In genomic region chr2:197358927-197359326, GRCh38 we compare ENCODE assay signal across 18 cellular contexts. TPM values are rescaled to one million over a fixed set of nuclear protein-coding genes. Genes with fewer than 3 reads are reported as not detected.
DNase-seq lines count a peak whose midpoint lies in the region; ATAC-seq lines count a peak whose summit lies in the region.
"Had no signal": no experiment of that assay in that cellular context is flagged by ENCODE, and none has a peak within 500 bp of the region (broad histone marks: within the 10 kb centered on the region; RNA-seq: fewer than 3 reads in every experiment).

No MANE protein-coding gene starts in this region.

- no peaks in the 10 kb centered on the region for H3K27me3 Mint-ChIP-seq in activated naive CD4-positive, alpha-beta T cell treated with anti-CD3 and anti-CD28 coated beads, Interleukin-2, amount 50 U/mL, for 24 hours
- H3K27me3 Mint-ChIP-seq in activated naive CD4-positive, alpha-beta T cell treated with anti-CD3 and anti-CD28 coated beads, Interleukin-2, amount 10 ng/mL, durations not matched to agents 7 days and 5 days: no peaks in the 10 kb centered on the region
- no peaks in the 10 kb centered on the region for H3K27me3 Mint-ChIP-seq in activated naive CD8-positive, alpha-beta T cell treated with anti-CD3 and anti-CD28 coated beads, Interleukin-2, amount 50 U/mL, for 24 hours
- H3K27me3 Mint-ChIP-seq: central memory CD8-positive, alpha-beta T cell had no signal

- DNase-seq in activated naive CD4-positive, alpha-beta T cell treated with anti-CD3 and anti-CD28 coated beads, Interleukin-2, amount 10 ng/mL, durations not matched to agents 7 days and 5 days: no peak
- DNase-seq in M059J (ENCODE audit: low read depth): peak; percentile 15
- no peak for DNase-seq in activated naive CD8-positive, alpha-beta T cell treated with anti-CD3 and anti-CD28 coated beads, Interleukin-2, amount 50 U/mL, for 24 hours
- no peak for DNase-seq in stimulated activated naive CD8-positive, alpha-beta T cell treated with anti-CD3 and anti-CD28 coated beads, Interleukin-15, Interleukin-2, amounts not matched to agents 100 U/mL and 50 U/mL, for 24 hours
- DNase-seq in effector CD4-positive, alpha-beta T cell: no peak
- DNase-seq: ACHN; activated CD4-positive, CD25-positive, alpha-beta regulatory T cell; CD8-positive, alpha-beta T cell; effector memory CD4-positive, alpha-beta T cell; mesenchymal stem cell; NCI-H446 treated with DMSO at 0.1 percent for 48 hours; spleen; stomach had no signal

- no peaks in the 10 kb centered on the region for H3K36me3 Mint-ChIP-seq in activated naive CD4-positive, alpha-beta T cell treated with anti-CD3 and anti-CD28 coated beads, Interleukin-2, amount 50 U/mL, for 24 hours
- H3K36me3 Mint-ChIP-seq in activated naive CD4-positive, alpha-beta T cell treated with anti-CD3 and anti-CD28 coated beads, Interleukin-2, amount 10 ng/mL, durations not matched to agents 7 days and 5 days: no peaks in the 10 kb centered on the region
- H3K36me3 Mint-ChIP-seq in activated naive CD8-positive, alpha-beta T cell treated with anti-CD3 and anti-CD28 coated beads, Interleukin-2, amount 50 U/mL, for 24 hours (ENCODE audit: low read depth): no peaks in the 10 kb centered on the region
- H3K36me3 Mint-ChIP-seq: CD8-positive, alpha-beta T cell had no signal

- peaks cover 31% of the 10 kb centered on the region for H3K4me1 Mint-ChIP-seq in activated naive CD4-positive, alpha-beta T cell treated with anti-CD3 and anti-CD28 coated beads, Interleukin-2, amount 50 U/mL, for 24 hours
- peaks cover 17% of the 10 kb centered on the region for H3K4me1 Mint-ChIP-seq in activated naive CD4-positive, alpha-beta T cell treated with anti-CD3 and anti-CD28 coated beads, Interleukin-2, amount 10 ng/mL, durations not matched to agents 7 days and 5 days
- peaks cover 46% of the 10 kb centered on the region for H3K4me1 Mint-ChIP-seq in activated naive CD8-positive, alpha-beta T cell treated with anti-CD3 and anti-CD28 coated beads, Interleukin-2, amount 50 U/mL, for 24 hours

- H3K4me3 Mint-ChIP-seq in activated naive CD4-positive, alpha-beta T cell treated with anti-CD3 and anti-CD28 coated beads, Interleukin-2, amount 50 U/mL, for 24 hours: no peak overlapping the region
- no peak overlapping the region for H3K4me3 Mint-ChIP-seq in activated naive CD4-positive, alpha-beta T cell treated with anti-CD3 and anti-CD28 coated beads, Interleukin-2, amount 10 ng/mL, durations not matched to agents 7 days and 5 days
- H3K4me3 Mint-ChIP-seq in activated naive CD8-positive, alpha-beta T cell treated with anti-CD3 and anti-CD28 coated beads, Interleukin-2, amount 50 U/mL, for 24 hours: no peak overlapping the region
- H3K4me3 Mint-ChIP-seq: CD8-positive, alpha-beta T cell; central memory CD8-positive, alpha-beta T cell had no signal

- H3K27ac Mint-ChIP-seq in activated naive CD4-positive, alpha-beta T cell treated with anti-CD3 and anti-CD28 coated beads, Interleukin-2, amount 50 U/mL, for 24 hours: peak overlapping the region; percentile 78
- H3K27ac Mint-ChIP-seq in activated naive CD4-positive, alpha-beta T cell treated with anti-CD3 and anti-CD28 coated beads, Interleukin-2, amount 10 ng/mL, durations not matched to agents 7 days and 5 days: no peak overlapping the region
- peak overlapping the region; percentile 41 for H3K27ac Mint-ChIP-seq in activated naive CD8-positive, alpha-beta T cell treated with anti-CD3 and anti-CD28 coated beads, Interleukin-2, amount 50 U/mL, for 24 hours
- H3K27ac Mint-ChIP-seq: CD8-positive, alpha-beta T cell had no signal

- no peaks in the 10 kb centered on the region for H3K9me3 Mint-ChIP-seq in activated naive CD4-positive, alpha-beta T cell treated with anti-CD3 and anti-CD28 coated beads, Interleukin-2, amount 50 U/mL, for 24 hours
- peaks cover 2% of the 10 kb centered on the region for H3K9me3 Mint-ChIP-seq in activated naive CD4-positive, alpha-beta T cell treated with anti-CD3 and anti-CD28 coated beads, Interleukin-2, amount 10 ng/mL, durations not matched to agents 7 days and 5 days
- H3K9me3 Mint-ChIP-seq in activated naive CD8-positive, alpha-beta T cell treated with anti-CD3 and anti-CD28 coated beads, Interleukin-2, amount 50 U/mL, for 24 hours: peaks cover 3% of the 10 kb centered on the region
- H3K9me3 Mint-ChIP-seq: CD8-positive, alpha-beta T cell; central memory CD8-positive, alpha-beta T cell had no signal

- peak; percentile 68 for ATAC-seq in activated naive CD8-positive, alpha-beta T cell treated with anti-CD3 and anti-CD28 coated beads, Interleukin-2, amount 50 U/mL, for 24 hours
- peak; percentile 69 for ATAC-seq in stimulated activated naive CD8-positive, alpha-beta T cell treated with anti-CD3 and anti-CD28 coated beads, Interleukin-15, Interleukin-2, amounts not matched to agents 100 U/mL and 50 U/mL, for 24 hours
- no peak for ATAC-seq in HG02588 (IDR thresholded peaks at IDR 0.05; ENCODE audit: unreplicated experiment)
- ATAC-seq in HG02852 (IDR thresholded peaks at IDR 0.05; ENCODE audit: unreplicated experiment): no peak
- ATAC-seq: CD8-positive, alpha-beta T cell; Right ventricle myocardium inferior had no signal

- CTCF ChIA-PET in activated naive CD4-positive, alpha-beta T cell treated with anti-CD3 and anti-CD28 coated beads, Interleukin-2, amount 10 ng/mL, durations not matched to agents 7 days and 5 days (lab: Charles Lee): interaction anchor here (0.8 to 3.8 kb wide), 3 partner anchors 31 to 345 kb away, joined by 3 to 17 read pairs (median 3); no protein-coding TSS in a partner anchor

RNA-seq across cellular contexts. Expression of gene ANKRD44, which starts 48.3 kb away (rescaled TPM):
- 6.0 and 10.3 TPM in 2 replicates for total RNA-seq in M059J (2014; rRNA removed; shearing (Covaris generic))

Comparison
In these comparisons a context has a peak if more than half of its experiments do, and no peak if none do; other contexts are left out.
1. ATAC-seq: peak in activated naive CD8-positive, alpha-beta T cell treated with anti-CD3 and anti-CD28 coated beads, Interleukin-2, amount 50 U/mL, for 24 hours (single experiment) and stimulated activated naive CD8-positive, alpha-beta T cell treated with anti-CD3 and anti-CD28 coated beads, Interleukin-15, Interleukin-2, amounts not matched to agents 100 U/mL and 50 U/mL, for 24 hours (single experiment); none in HG02588 (single experiment) and HG02852 (single experiment).